In genomic region chr4:108035691-108036090, GRCh38 we compare ENCODE assay signal across 16 cellular contexts. TPM values are rescaled to one million over a fixed set of nuclear protein-coding genes. Genes with fewer than 3 reads are reported as not detected.
DNase-seq lines count a peak whose midpoint lies in the region; ATAC-seq, FAIRE-seq and TF ChIP-seq lines count a peak whose summit lies in the region.
"Had no signal": no experiment of that assay in that cellular context is flagged by ENCODE, and none has a peak within 500 bp of the region (broad histone marks: within the 10 kb centered on the region; RNA-seq: fewer than 3 reads in every experiment).

No MANE protein-coding gene starts in this region.

- RAD21 ChIA-PET in GM12878 (lab: Charles Lee; ENCODE audit: unreplicated experiment) = interaction anchor here (0.9 kb wide), 1 partner anchor 57 kb away, joined by 4 read pairs; no protein-coding TSS in a partner anchor

- H3K9me3 ChIP-seq in GM12878 (replicated peaks; ENCODE audit: control insufficient read depth, insufficient read depth, low read length) = no peaks in the 10 kb centered on the region
- H3K9me3 ChIP-seq: breast epithelium, HAP-1, left ventricle myocardium inferior, thoracic aorta had no signal

- FAIRE-seq in GM12878 (lab: Jason Lieb, UNC) = no peak

- TF ChIP-seq RAD21 in GM12878 (IDR thresholded peaks at IDR 0.05; ENCODE audit: insufficient read depth, low read depth, low read length) = no peak

- POLR2A ChIA-PET in GM12878 (lab: Charles Lee) = interaction anchor here (0.6 kb wide), 1 partner anchor 419 kb away, joined by 3 read pairs; no protein-coding TSS in a partner anchor

- no peaks in the 10 kb centered on the region for H3K4me1 Mint-ChIP-seq in endothelial cell (ENCODE audit: unreplicated experiment)

- no peaks in the 10 kb centered on the region for H4K20me1 ChIP-seq in GM12878 (ENCODE audit: control insufficient read depth, insufficient read depth)

- intact Hi-C loops in GM12878 (cut with micrococcal nuclease; ENCODE audit: unreplicated experiment) = no loop called here

- peaks cover 0 to 4% of the 10 kb centered on the region in 2 experiments; a peak in 2 of 4 replicates for H3K36me3 ChIP-seq in GM12878 (ENCODE audit: control insufficient read depth in 2 of 2, insufficient read depth in 2 of 2, low read length in 1 of 2)
- H3K36me3 ChIP-seq: neural progenitor cell had no signal

- H3K4me3 ChIP-seq in GM12865 (ENCODE audit: low read depth, low read length) (no peak overlapping the region; the same call in 1 of the 2 replicates), GM12878 (0 out of 2 replicates have a peak overlapping the region, but pooled peaks have one; percentile 17)
- H3K4me3 ChIP-seq: breast epithelium, HAP-1, hepatocyte, left ventricle myocardium inferior, neural progenitor cell, thoracic aorta had no signal

- no peak for TF ChIP-seq EP300 in GM12878 (IDR thresholded peaks at IDR 0.05; ENCODE audit: borderline replicate concordance in 1 of 2, control insufficient read depth in 1 of 2, low read depth in 2 of 2, low read length in 2 of 2)

- DNase-seq in GM12865 (ENCODE audit: low read depth) = peak; percentile 33
- DNase-seq in GM12878 (ENCODE audit: low read depth, low spot score) = no peak
- no peak for DNase-seq in endothelial cell (ENCODE audit: low spot score)
- no peak for DNase-seq in DMS53 treated with DMSO at 0.1 percent for 48 hours (lab: John Stamatoyannopoulos, UW; ENCODE audit: unreplicated experiment)
- DNase-seq: COR-L47, left ventricle myocardium inferior, NCI-H510A had no signal

- peak overlapping the region; percentile 70 for H3K27ac ChIP-seq in GM12878 (ENCODE audit: control insufficient read depth, insufficient read depth)
- H3K27ac ChIP-seq: breast epithelium, hepatocyte, left ventricle myocardium inferior, neural progenitor cell, thoracic aorta had no signal

- H3K27me3 ChIP-seq in GM12878 (replicated peaks in 1 of 2; ENCODE audit: control insufficient read depth in 2 of 2, insufficient read depth in 2 of 2, low read length in 1 of 2) = no peaks in the 10 kb centered on the region
- H3K27me3 ChIP-seq: breast epithelium, hepatocyte, neural progenitor cell had no signal

- BruUV-seq in GM12878 (replicated peaks; lab: Mats Ljungman, UMichigan) = no TSS peak

- WGBS in GM12878 (ENCODE audit: insufficient coverage, insufficient replicate concordance, low lambda C conversion rate, missing lambda C conversion rate) = 94% methylated on average over 6 of the region's 6 CpGs

- H3K4me1 ChIP-seq in GM12878 (ENCODE audit: control insufficient read depth, insufficient read depth, low read length) = peaks cover 12% of the 10 kb centered on the region
- H3K4me1 ChIP-seq: breast epithelium, HAP-1 had no signal

- SMC1A ChIA-PET in GM12878 (lab: Charles Lee; ENCODE audit: uncharacterized antibody, unreplicated experiment) = interaction anchor here (0.7 to 3.4 kb wide), 12 partner anchors 11 to 543 kb away, joined by 3 to 21 read pairs (median 3); no protein-coding TSS in a partner anchor

- peak overlapping the region; percentile 43 for H3K4me2 ChIP-seq in GM12878 (ENCODE audit: control insufficient read depth, insufficient read depth)
- H3K4me2 ChIP-seq: hepatocyte, neural progenitor cell had no signal

- ATAC-seq in GM19395 (IDR thresholded peaks at IDR 0.05; ENCODE audit: unreplicated experiment) = peak; percentile 33
- ATAC-seq in HG03354 (IDR thresholded peaks at IDR 0.05; ENCODE audit: poor library complexity, severe bottlenecking, unreplicated experiment) = peak; percentile 50
- ATAC-seq in GM12878 = peak; percentile 35; the same call in 1 of the 3 replicates
- no peak for ATAC-seq in HG02981 (IDR thresholded peaks at IDR 0.05; ENCODE audit: unreplicated experiment)
- no peak for ATAC-seq in HG03280 (IDR thresholded peaks at IDR 0.05; ENCODE audit: unreplicated experiment)

- H3K27ac Mint-ChIP-seq in endothelial cell (ENCODE audit: unreplicated experiment) = no peak overlapping the region
- H3K27ac Mint-ChIP-seq: neural progenitor cell had no signal

- peak overlapping the region; percentile 24; the same call in 1 of the 2 replicates for H3K9ac ChIP-seq in GM12878 (ENCODE audit: control insufficient read depth, insufficient read depth, low read length)
- H3K9ac ChIP-seq: neural progenitor cell had no signal

- CTCF ChIA-PET in GM12878 (lab: Yijun Ruan, JAX) = interaction anchor here (1.0 to 2.8 kb wide), 5 partner anchors 17 to 537 kb away, joined by 3 to 8 read pairs (median 7); no protein-coding TSS in a partner anchor

- H2AFZ ChIP-seq in GM12878 (ENCODE audit: control insufficient read depth, low read depth, low read length) = peak overlapping the region; percentile 11
- H2AFZ ChIP-seq: hepatocyte, neural progenitor cell had no signal

- no peaks in the 10 kb centered on the region for H3K79me2 ChIP-seq in GM12878 (ENCODE audit: control insufficient read depth, insufficient read depth, low read length)
- H3K79me2 ChIP-seq: hepatocyte had no signal

- in situ Hi-C loops in GM12878 (cut with MboI) = no loop called here

- H3K36me3 Mint-ChIP-seq in endothelial cell (ENCODE audit: low read depth, unreplicated experiment) = peaks cover 8% of the 10 kb centered on the region

- H3K4me3 Mint-ChIP-seq in endothelial cell (ENCODE audit: unreplicated experiment) = no peak overlapping the region
- H3K4me3 Mint-ChIP-seq: neural progenitor cell had no signal

- TF ChIP-seq CTCF in GM12865 (IDR thresholded peaks at IDR 0.05; ENCODE audit: insufficient read depth, low read depth, low read length, missing control alignments) (no peak), GM12878 (IDR thresholded peaks at IDR 0.05 in 2 of 3, conservative IDR thresholded peaks at IDR 0.05 in 1 of 3; ENCODE audit: control insufficient read depth in 2 of 3, extremely low read depth in 1 of 3, insufficient read depth in 1 of 3, low read depth in 3 of 3, low read length in 3 of 3) (no peak), endothelial cell (IDR thresholded peaks at IDR 0.05; ENCODE audit: unreplicated experiment) (no peak)

- peaks cover 1% of the 10 kb centered on the region for H3K27me3 Mint-ChIP-seq in endothelial cell (ENCODE audit: unreplicated experiment)

- TF ChIP-seq POLR2A in GM12878 (IDR thresholded peaks at IDR 0.05; ENCODE audit: low read depth, low read length) = no peak

- no peaks in the 10 kb centered on the region for H3K9me3 Mint-ChIP-seq in endothelial cell (ENCODE audit: unreplicated experiment)

TF ChIP-seq in GM12878, 131 proteins besides CTCF, POLR2A, EP300 and RAD21 (continues in another document):
- TF ChIP-seq HDAC6 (IDR thresholded peaks at IDR 0.05; ENCODE audit: unreplicated experiment) = no peak
- TF ChIP-seq SUPT20H (IDR thresholded peaks at IDR 0.05; ENCODE audit: borderline replicate concordance, control insufficient read depth, low read depth, low read length) = no peak
- no peak for TF ChIP-seq BHLHE40 (IDR thresholded peaks at IDR 0.05; ENCODE audit: borderline replicate concordance in 1 of 2, low read depth in 2 of 2, low read length in 1 of 2)
- TF ChIP-seq SIX5 (IDR thresholded peaks at IDR 0.05; ENCODE audit: low read depth, low read length, severe bottlenecking) = no peak
- no peak for TF ChIP-seq SMAD5 (IDR thresholded peaks at IDR 0.05; ENCODE audit: low read depth)
- no peak for TF ChIP-seq RBBP5 (conservative IDR thresholded peaks at IDR 0.05)
- no peak for TF ChIP-seq ETV6 (conservative IDR thresholded peaks at IDR 0.05 in 1 of 2, IDR thresholded peaks at IDR 0.05 in 1 of 2; ENCODE audit: borderline replicate concordance in 1 of 2, low read depth in 1 of 2)
- TF ChIP-seq HCFC1 (IDR thresholded peaks at IDR 0.05; ENCODE audit: low read length) = no peak
- no peak for TF ChIP-seq ATF7 (IDR thresholded peaks at IDR 0.05; ENCODE audit: low read depth)
- TF ChIP-seq, protein P1, sequence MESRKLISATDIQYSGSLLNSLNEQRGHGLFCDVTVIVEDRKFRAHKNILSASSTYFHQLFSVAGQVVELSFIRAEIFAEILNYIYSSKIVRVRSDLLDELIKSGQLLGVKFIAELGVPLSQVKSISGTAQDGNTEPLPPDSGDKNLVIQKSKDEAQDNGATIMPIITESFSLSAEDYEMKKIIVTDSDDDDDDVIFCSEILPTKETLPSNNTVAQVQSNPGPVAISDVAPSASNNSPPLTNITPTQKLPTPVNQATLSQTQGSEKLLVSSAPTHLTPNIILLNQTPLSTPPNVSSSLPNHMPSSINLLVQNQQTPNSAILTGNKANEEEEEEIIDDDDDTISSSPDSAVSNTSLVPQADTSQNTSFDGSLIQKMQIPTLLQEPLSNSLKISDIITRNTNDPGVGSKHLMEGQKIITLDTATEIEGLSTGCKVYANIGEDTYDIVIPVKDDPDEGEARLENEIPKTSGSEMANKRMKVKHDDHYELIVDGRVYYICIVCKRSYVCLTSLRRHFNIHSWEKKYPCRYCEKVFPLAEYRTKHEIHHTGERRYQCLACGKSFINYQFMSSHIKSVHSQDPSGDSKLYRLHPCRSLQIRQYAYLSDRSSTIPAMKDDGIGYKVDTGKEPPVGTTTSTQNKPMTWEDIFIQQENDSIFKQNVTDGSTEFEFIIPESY (IDR thresholded peaks at IDR 0.05) = no peak

RNA-seq across cellular contexts. Expression of gene HADH, which starts 46.0 kb away (rescaled TPM):
- 55.8 and 63.5 TPM in 2 replicates for total RNA-seq in GM12878 (2013; cell fraction: nucleolus; rRNA removed)
- 20.3 TPM in 2 replicates for total RNA-seq in GM12878 (2014; rRNA removed)
- 30.5 and 32.5 TPM in 2 replicates for total RNA-seq in GM12878 (2014; rRNA removed; fragmentation: Illumina TruSeq; extraction: Trizol)
- total RNA-seq in GM12878 (2021) = 52.2 and 55.4 TPM in 2 replicates
- polyA plus RNA-seq in GM12878 (2011; ENCODE audit: low read depth) = 35.4 TPM
- polyA plus RNA-seq in GM12878 (2011; rRNA removed) = 83.6 and 86.7 TPM in 2 replicates
- 78.0 and 88.7 TPM in 2 replicates for polyA plus RNA-seq in GM12878 (2011; cell fraction: cytosol; rRNA removed)
- polyA plus RNA-seq in GM12878 (2011; cell fraction: nucleus; rRNA removed) = 88.0 and 93.0 TPM in 2 replicates
- 39.2 and 49.9 TPM in 2 replicates for polyA plus RNA-seq in GM12878 (2012)
- polyA plus RNA-seq in GM12878 (2014; fragmentation: Illumina TruSeq; extraction: Trizol) = 76.9 and 99.1 TPM in 2 replicates
- 10 to 100 TPM; 76.3 to 97.9 TPM for polyA plus RNA-seq in GM12878 (2014; fragmentation: Nextera tagmentation; extraction: Ambion mirVana)
- 39.4 and 46.5 TPM in 2 replicates for polyA plus RNA-seq in GM12878 (2014; rRNA removed)
- polyA plus RNA-seq in GM12878 (2016; fragmentation: Nextera tagmentation; extraction: Ambion mirVana) = 10 to 100 TPM; 86.0 to 87.1 TPM
- polyA minus RNA-seq in GM12878 (2011; rRNA and poly(A)+ RNA removed) = 59.7 and 59.8 TPM in 2 replicates
- 30.3 and 37.3 TPM in 2 replicates for polyA minus RNA-seq in GM12878 (2011; cell fraction: cytosol; rRNA and poly(A)+ RNA removed)
- 23.9 and 31.3 TPM in 2 replicates for polyA minus RNA-seq in GM12878 (2011; cell fraction: nucleus; rRNA and poly(A)+ RNA removed)
- total RNA-seq in endothelial cell (ENCODE audit: unreplicated experiment) = 26.6 TPM

Comparison
In these comparisons a context has a peak if more than half of its experiments do, and no peak if none do; other contexts are left out.
1. ATAC-seq: peak in GM19395 (single experiment), HG03354 (single experiment) and GM12878 (single experiment); none in HG02981 (single experiment) and HG03280 (single experiment).